ENCODE assay signal across 10 cellular contexts in the genomic region with DNA sequence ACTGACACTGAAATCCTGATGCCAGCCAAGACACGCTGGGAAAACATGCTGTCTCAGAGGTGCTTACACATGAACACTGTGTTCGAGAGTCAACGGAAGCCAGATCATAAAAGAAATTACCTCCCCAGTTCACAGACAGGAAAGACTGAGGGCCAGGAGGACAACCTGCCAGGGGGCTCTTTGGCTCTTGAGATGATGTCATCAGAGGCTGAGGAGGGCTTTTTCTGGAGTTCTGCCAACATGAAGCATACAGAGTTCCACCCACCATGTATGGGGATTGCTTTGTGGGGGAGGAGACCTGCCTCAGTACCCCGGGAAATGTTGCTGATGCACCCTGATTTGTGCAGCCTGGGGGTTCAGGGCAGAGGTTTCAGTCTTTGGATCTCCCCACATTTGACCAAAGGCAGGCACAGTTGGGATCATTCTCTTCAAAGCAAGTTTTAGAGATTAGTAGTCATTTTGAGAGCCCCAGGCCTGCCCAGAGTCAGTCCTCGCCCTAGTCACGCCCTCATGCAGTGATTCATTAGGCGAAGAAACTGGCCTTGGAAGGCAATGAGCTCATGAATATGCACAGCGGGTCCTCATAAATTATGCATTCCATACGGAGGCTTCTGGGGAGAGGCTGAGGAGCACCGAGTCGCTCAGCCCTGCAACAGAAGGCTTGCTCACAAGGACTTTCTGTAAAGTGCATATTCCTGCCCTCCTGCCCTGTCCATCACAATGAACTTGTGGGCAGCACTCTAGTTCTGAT. TPM values are rescaled to one million over a fixed set of nuclear protein-coding genes. Genes with fewer than 3 reads are reported as not detected.
A peak's percentile ranks its signal among the peaks of the same experiment; 100 is the strongest.
DNase-seq lines count a peak whose midpoint lies in the region; ATAC-seq, FAIRE-seq and TF ChIP-seq lines count a peak whose summit lies in the region.
"Had no signal": no experiment of that assay in that cellular context is flagged by ENCODE, and none has a peak within 500 bp of the region (broad histone marks: within the 10 kb centered on the region; RNA-seq: fewer than 3 reads in every experiment).

No MANE protein-coding gene starts in this region.

- no TSS peak for BruUV-seq in PC-9 (replicated peaks; lab: Mats Ljungman, UMichigan)

- H3K27me3 ChIP-seq in PC-9 (ENCODE audit: insufficient read depth, low read depth): no peaks in the 10 kb centered on the region
- H3K27me3 ChIP-seq: SJCRH30 had no signal

- H3K9me3 ChIP-seq in PC-9 (ENCODE audit: insufficient read depth, low read depth): no peaks in the 10 kb centered on the region
- H3K9me3 ChIP-seq: SJCRH30 had no signal

- H3K4me1 ChIP-seq in PC-9 (replicated peaks; ENCODE audit: insufficient read depth): peaks cover 52% of the 10 kb centered on the region

- H3K79me2 ChIP-seq in PC-9 (ENCODE audit: low read depth): no peaks in the 10 kb centered on the region

- TF ChIP-seq CTCF in PC-9 (conservative IDR thresholded peaks at IDR 0.05) (no peak), fibroblast of mammary gland (conservative IDR thresholded peaks at IDR 0.05; ENCODE audit: control insufficient read depth, insufficient read depth, low read depth, low read length) (no peak)

- ATAC-seq in GM21423 (IDR thresholded peaks at IDR 0.05; ENCODE audit: unreplicated experiment): no peak

- peak overlapping the region; percentile 76 for H3K27ac ChIP-seq in PC-9
- H3K27ac ChIP-seq: SJCRH30 had no signal

- no peaks in the 10 kb centered on the region for H4K20me1 ChIP-seq in PC-9 (ENCODE audit: insufficient read depth)

- FAIRE-seq in G401.6 (lab: Jason Lieb, UNC): peak; percentile 98

- intact Hi-C loops in PC-9 (cut with micrococcal nuclease; ENCODE audit: unreplicated experiment): no loop called here

- DNase-seq in PC-9: peak in 1 of 2 experiments; percentile 76
- DNase-seq in fibroblast of mammary gland (ENCODE audit: low read depth): peak; percentile 98
- peak; percentile 90 for DNase-seq in renal cortical epithelial cell (ENCODE audit: low read depth)
- no peak for DNase-seq in stimulated activated CD4-positive, alpha-beta T cell treated with anti-CD3 and anti-CD28 coated beads, Interleukin-4, amount 100 ng/mL, for 24 hours
- no peak for DNase-seq in DMS53 (lab: John Stamatoyannopoulos, UW)
- DNase-seq in NCI-H2196 (lab: John Stamatoyannopoulos, UW; ENCODE audit: unreplicated experiment): no peak
- DNase-seq: activated gamma-delta T cell had no signal

- no peaks in the 10 kb centered on the region for H3K9me2 ChIP-seq in PC-9 (ENCODE audit: insufficient read depth)

- POLR2A ChIA-PET in PC-9 (lab: Charles Lee; ENCODE audit: unreplicated experiment): no interaction called here

- H2AFZ ChIP-seq in PC-9: no peak overlapping the region

- H3K4me3 ChIP-seq in PC-9 (no peak overlapping the region), fibroblast of mammary gland (ENCODE audit: control insufficient read depth, low read depth, low read length) (no peak overlapping the region)
- H3K4me3 ChIP-seq: SJCRH30 had no signal

- no peaks in the 10 kb centered on the region for H3K36me3 ChIP-seq in PC-9 (ENCODE audit: low read depth)
- H3K36me3 ChIP-seq: SJCRH30 had no signal

- peaks cover 18% of the 10 kb centered on the region; the same call in 1 of the 2 replicates for H3F3A ChIP-seq in PC-9 (ENCODE audit: insufficient read depth, low read depth)

- CTCF ChIA-PET in PC-9 (lab: Charles Lee): no interaction called here

- peak overlapping the region; percentile 21 for H3K4me2 ChIP-seq in PC-9

RNA-seq across cellular contexts. Expression of a gene that starts 34.9 kb away (rescaled TPM):
- total RNA-seq in PC-9 (2021) (1.8 and 2.4 TPM in 2 replicates), renal cortical epithelial cell (69.3 and 130 TPM in 2 replicates)

Comparison
In these comparisons a context has a peak if more than half of its experiments do, and no peak if none do; other contexts are left out.
1. DNase-seq: peak in fibroblast of mammary gland (single experiment) and renal cortical epithelial cell (single experiment); none in stimulated activated CD4-positive, alpha-beta T cell treated with anti-CD3 and anti-CD28 coated beads, Interleukin-4, amount 100 ng/mL, for 24 hours (single experiment), DMS53 (single experiment) and NCI-H2196 (single experiment).
2. RNA of a gene that starts 34.9 kb away (total RNA-seq): 69.3 to 130 TPM in renal cortical epithelial cell; 1.8 to 2.4 TPM in PC-9; every median in the first group is over 10 times any median in the second.